ENCODE assay signal across 3 cellular contexts in the genomic region with DNA sequence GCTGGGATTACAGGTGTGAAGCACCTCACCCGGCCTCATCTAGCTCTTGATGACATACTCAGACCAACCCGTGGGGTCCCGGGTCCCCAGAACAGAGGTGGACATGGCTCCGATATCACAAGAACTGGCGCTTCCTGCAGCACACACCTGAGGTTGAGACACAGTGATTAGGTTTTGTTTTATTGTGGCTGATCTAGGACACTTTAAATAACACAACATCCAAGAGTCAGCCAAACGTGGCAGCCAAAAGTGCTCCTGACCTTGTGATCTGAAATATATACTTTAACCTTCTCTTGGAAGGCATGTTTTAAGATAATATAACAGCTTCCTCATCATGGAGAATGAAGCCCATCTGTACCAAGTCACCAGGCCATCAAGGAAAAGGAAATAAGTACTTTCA.
"Had no signal": no experiment of that assay in that cellular context is flagged by ENCODE, and none has a peak within 500 bp of the region (broad histone marks: within the 10 kb centered on the region; RNA-seq: fewer than 3 reads in every experiment).

No MANE protein-coding gene starts in this region.

- H3K4me3 ChIP-seq: GM12878 had no signal

- ATAC-seq: GM12878 had no signal

- DNase-seq: GDM1, GF-D8 had no signal
